In the genomic region with DNA sequence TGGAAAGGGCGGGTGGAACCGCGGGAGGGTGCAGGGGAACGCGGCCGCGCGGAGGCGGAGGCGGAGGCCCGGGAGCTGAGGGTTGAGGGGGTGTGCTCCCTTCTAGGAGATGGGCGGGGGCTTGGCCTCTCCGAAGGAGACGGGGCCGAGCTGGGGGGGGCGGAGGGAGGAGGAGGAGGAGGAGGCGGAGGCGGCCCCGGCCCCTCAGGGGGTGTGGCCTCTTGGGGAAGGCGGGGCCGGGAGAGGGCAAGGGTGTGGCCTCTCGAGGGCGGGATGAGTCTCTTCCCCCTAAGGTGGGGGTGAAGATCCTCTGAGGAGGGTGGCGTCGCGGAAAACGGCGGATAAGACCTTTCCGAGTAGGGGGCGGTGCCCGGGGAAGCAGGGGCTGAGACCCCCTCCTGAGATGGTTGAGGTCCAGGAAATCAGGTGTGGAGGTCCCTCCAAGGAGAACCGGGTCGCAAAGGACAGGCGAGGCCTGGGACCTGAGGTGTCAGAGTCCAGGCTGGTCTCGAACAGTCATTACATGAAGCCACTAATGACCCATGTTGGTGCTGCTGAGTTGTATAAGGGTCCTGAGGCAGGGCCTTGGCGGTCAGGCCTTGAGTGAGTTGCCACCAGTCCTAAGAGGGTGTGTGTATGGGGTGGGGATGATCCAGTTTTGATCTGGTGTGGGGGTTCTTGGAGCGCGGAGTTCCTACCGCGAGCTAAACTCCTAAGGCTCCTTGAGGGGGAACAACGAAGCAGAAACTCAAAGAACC, we compare ENCODE assay signal across 8 cellular contexts. TPM values are rescaled to one million over a fixed set of nuclear protein-coding genes. Genes with fewer than 3 reads are reported as not detected.
DNase-seq lines count a peak whose midpoint lies in the region; ATAC-seq and TF ChIP-seq lines count a peak whose summit lies in the region.

No MANE protein-coding gene starts in this region.

- H3K4me2 ChIP-seq in OCI-LY3 (ENCODE audit: low read length), result peak overlapping the region; percentile 91

- peaks cover 34% of the 10 kb centered on the region for H4K20me1 ChIP-seq in OCI-LY3 (ENCODE audit: insufficient read depth, low read length)

- ATAC-seq in GM19324 (IDR thresholded peaks at IDR 0.05; ENCODE audit: low FRiP score, unreplicated experiment), result peak; percentile 34
- peak; percentile 36 for ATAC-seq in HG03442 (IDR thresholded peaks at IDR 0.05; ENCODE audit: unreplicated experiment)

- H3K27ac ChIP-seq in OCI-LY3 (ENCODE audit: low read length), result peak overlapping the region; percentile 79

- H3K4me3 ChIP-seq in BJ (ENCODE audit: low read depth, low read length) (peak overlapping the region; percentile 96), OCI-LY3 (ENCODE audit: low read length) (peak overlapping the region; percentile 84), mucosa of stomach (ENCODE audit: low read length) (peak overlapping the region; percentile 94)

- peaks cover 17% of the 10 kb centered on the region for H3K36me3 ChIP-seq in BJ (ENCODE audit: control insufficient read depth, insufficient read depth, low read length)
- H3K36me3 ChIP-seq in OCI-LY3 (replicated peaks; ENCODE audit: low read depth, low read length), result peaks cover 19% of the 10 kb centered on the region
- peaks cover 6% of the 10 kb centered on the region for H3K36me3 ChIP-seq in mucosa of stomach (ENCODE audit: control insufficient read depth, insufficient read depth, low read length)

- no peak for TF ChIP-seq POLR2A in erythroblast (IDR thresholded peaks at IDR 0.05; ENCODE audit: low read length)

- CTCF ChIA-PET in BJ (lab: Yijun Ruan, JAX), result interaction anchor here (0.9 to 6.2 kb wide), 6 partner anchors 9 to 89 kb away, joined by 3 to 46 read pairs (median 8); a partner anchor contains a TSS

- H3K9me3 ChIP-seq in OCI-LY3 (ENCODE audit: insufficient read depth, low read length) (no peaks in the 10 kb centered on the region), mucosa of stomach (ENCODE audit: control insufficient read depth, low read length) (no peaks in the 10 kb centered on the region)

- H3K4me1 ChIP-seq in OCI-LY3 (ENCODE audit: low read length), result peaks cover 14% of the 10 kb centered on the region
- H3K4me1 ChIP-seq in mucosa of stomach (ENCODE audit: control insufficient read depth, insufficient read depth, low read length), result peaks cover 44% of the 10 kb centered on the region

- TF ChIP-seq CTCF in BJ (IDR thresholded peaks at IDR 0.05; ENCODE audit: insufficient read depth, low read depth, low read length) (no peak), OCI-LY3 (IDR thresholded peaks at IDR 0.05; ENCODE audit: low read depth, low read length) (no peak)

- no peaks in the 10 kb centered on the region for H3K27me3 ChIP-seq in BJ (ENCODE audit: control insufficient read depth, insufficient read depth, low read length)
- H3K27me3 ChIP-seq in OCI-LY3 (ENCODE audit: low read depth, low read length), result no peaks in the 10 kb centered on the region
- H3K27me3 ChIP-seq in mucosa of stomach (ENCODE audit: control insufficient read depth, insufficient read depth, low read length), result no peaks in the 10 kb centered on the region

- no peak for DNase-seq in BJ (ENCODE audit: low read depth)
- DNase-seq in activated T-cell treated with anti-CD3 and anti-CD28 coated beads, Interleukin-2, amount 50 U/mL, for 1 hour, result peak; percentile 89
- DNase-seq in erythroblast (lab: John Stamatoyannopoulos, UW), result peak; percentile 94 to 97
- peak; percentile 72 for DNase-seq in stimulated activated CD8-positive, alpha-beta memory T cell treated with anti-CD3 and anti-CD28 coated beads, Interleukin-7, amount 100 ng/mL, for 24 hours (ENCODE audit: low read depth)

- no peak overlapping the region; the same call in 1 of the 2 replicates for H2AFZ ChIP-seq in OCI-LY3 (ENCODE audit: low read depth, low read length)

- POLR2A ChIA-PET in BJ (lab: Charles Lee), result interaction anchor here (0.6 to 1.5 kb wide), 9 partner anchors 10 to 663 kb away, joined by 3 to 9 read pairs (median 5); a partner anchor contains a TSS

- H3K9ac ChIP-seq in OCI-LY3 (ENCODE audit: low read length) (peak overlapping the region; percentile 95), mucosa of stomach (ENCODE audit: low read length) (peak overlapping the region; percentile 94)

- H3K79me2 ChIP-seq in OCI-LY3 (ENCODE audit: low read length), result peaks cover 55% of the 10 kb centered on the region

RNA-seq across cellular contexts. Expression of a gene that starts 0.8 kb away (rescaled TPM):
- 100 and 164 TPM in 2 replicates for polyA plus RNA-seq in BJ (2011; rRNA removed)
- 94.1 and 135 TPM in 2 replicates for polyA minus RNA-seq in BJ (2011; rRNA and poly(A)+ RNA removed)

RNA-seq across cellular contexts. Expression of a gene that starts 10.4 kb away (rescaled TPM):
- polyA plus RNA-seq in BJ (2011; rRNA removed), result 46.8 and 59.6 TPM in 2 replicates
- 35.6 and 56.9 TPM in 2 replicates for polyA minus RNA-seq in BJ (2011; rRNA and poly(A)+ RNA removed)

RNA-seq across cellular contexts. Expression of a gene that starts 14.0 kb away (rescaled TPM):
- polyA plus RNA-seq in BJ (2011; rRNA removed), result 65.1 and 89.5 TPM in 2 replicates
- 60.8 and 71.1 TPM in 2 replicates for polyA minus RNA-seq in BJ (2011; rRNA and poly(A)+ RNA removed)

RNA-seq across cellular contexts. Expression of a gene that starts 17.9 kb away (rescaled TPM):
- 25.8 and 38.4 TPM in 2 replicates for polyA plus RNA-seq in BJ (2011; rRNA removed)
- polyA minus RNA-seq in BJ (2011; rRNA and poly(A)+ RNA removed), result 18.6 and 28.6 TPM in 2 replicates

RNA-seq across cellular contexts. Expression of a gene that starts 21.2 kb away (rescaled TPM):
- 280 and 395 TPM in 2 replicates for polyA plus RNA-seq in BJ (2011; rRNA removed)
- polyA minus RNA-seq in BJ (2011; rRNA and poly(A)+ RNA removed), result 200 and 358 TPM in 2 replicates
